Comparison of ENCODE assay signal across 8 cellular contexts in genomic region chr19:48033604-48034003, GRCh38. TPM values are rescaled to one million over a fixed set of nuclear protein-coding genes. Genes with fewer than 3 reads are reported as not detected.
"Had no signal": no experiment of that assay in that cellular context is flagged by ENCODE, and none has a peak within 500 bp of the region (broad histone marks: within the 10 kb centered on the region; RNA-seq: fewer than 3 reads in every experiment).

No MANE protein-coding gene starts in this region.

- DNase-seq: GOT3, H9, HCEC 1CT, KBM-7 had no signal

- FAIRE-seq: H54, HTR-8/SVneo had no signal

- H3K27ac ChIP-seq: KMS-11 had no signal

- H3K4me3 Mint-ChIP-seq: H9 had no signal

- H3K4me2 ChIP-seq: KMS-11 had no signal

- H3K9ac ChIP-seq: KMS-11 had no signal

- H3K27ac Mint-ChIP-seq: H9 had no signal

RNA-seq across cellular contexts. Expression of gene CABP5, which starts 10.3 kb away (rescaled TPM):
- total RNA-seq: H9, HT-29 had no signal

RNA-seq across cellular contexts. Expression of gene ELSPBP1, which starts 39.2 kb away (rescaled TPM):
- total RNA-seq: H9, HT-29 had no signal

RNA-seq across cellular contexts. Expression of gene BSPH1, which starts 41.6 kb away (rescaled TPM):
- total RNA-seq: H9, HT-29 had no signal
